ENCODE assay signal across 8 cellular contexts in the genomic region with DNA sequence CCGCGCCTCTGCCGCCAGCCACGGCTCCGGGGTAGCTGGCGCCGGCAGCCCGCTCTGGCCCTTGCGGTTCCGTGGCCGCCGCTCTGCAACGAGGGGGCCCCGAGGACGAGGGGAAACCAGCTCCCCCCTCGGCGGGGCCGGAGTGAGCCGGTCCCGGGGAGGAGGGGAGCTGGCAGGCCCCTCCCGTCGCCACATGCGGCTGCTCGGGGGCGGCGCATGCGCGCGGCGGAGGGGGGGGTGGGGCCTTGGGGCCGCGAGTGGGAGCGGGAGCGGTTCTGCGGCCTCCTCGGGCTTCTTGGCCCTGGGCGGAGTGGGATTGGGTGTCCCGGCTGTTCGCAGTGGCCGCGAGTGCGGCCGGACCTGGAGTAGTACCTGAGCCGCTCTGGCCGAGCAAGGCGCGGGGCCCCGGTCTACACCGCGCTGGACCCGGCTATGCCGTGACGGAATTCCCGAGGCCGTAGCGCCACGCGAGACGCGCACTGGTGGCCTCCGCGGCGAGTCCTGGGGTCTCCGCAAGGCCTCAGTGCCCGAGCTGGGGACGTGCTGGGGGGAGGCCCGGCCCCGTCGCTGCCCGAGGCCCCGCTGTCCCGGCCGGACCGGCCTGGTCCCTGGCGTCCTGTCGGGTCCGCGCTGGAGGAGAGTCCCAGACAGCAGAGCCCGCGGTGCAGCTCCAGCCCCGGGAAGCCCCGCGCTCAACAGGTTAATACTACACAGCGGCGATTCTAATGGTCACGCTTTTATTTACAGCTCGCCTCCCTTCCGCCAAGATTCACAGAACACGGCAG. TPM values are rescaled to one million over a fixed set of nuclear protein-coding genes. Genes with fewer than 3 reads are reported as not detected.
DNase-seq lines count a peak whose midpoint lies in the region; ATAC-seq and TF ChIP-seq lines count a peak whose summit lies in the region.

No MANE protein-coding gene starts in this region.

- H4K20me1 ChIP-seq in mammary epithelial cell (ENCODE audit: insufficient read depth, low read length) = no peaks in the 10 kb centered on the region

- CTCF ChIA-PET in mammary epithelial cell (lab: Charles Lee; ENCODE audit: low non-redundant PET) = interaction anchor here (0.7 kb wide), 1 partner anchor 1436 kb away, joined by 6 read pairs; no protein-coding TSS in a partner anchor

- no peaks in the 10 kb centered on the region for H3K36me3 ChIP-seq in mammary epithelial cell (ENCODE audit: insufficient read depth, low read length)

- ATAC-seq in HG02870 (IDR thresholded peaks at IDR 0.05; ENCODE audit: unreplicated experiment) = peak; percentile 52

- H3K4me2 ChIP-seq in mammary epithelial cell (ENCODE audit: insufficient read depth, low read depth, low read length) = peak overlapping the region; percentile 92

- H3K9me3 ChIP-seq in mammary epithelial cell (replicated peaks; ENCODE audit: insufficient read depth, low read length) = no peaks in the 10 kb centered on the region

- dilution Hi-C loops in mammary epithelial cell (cut with HindIII; ENCODE audit: low sequenced_read_pairs) = no loop called here

- intact Hi-C loops in mammary epithelial cell (cut with micrococcal nuclease) = loop anchor here (2.0 to 10.0 kb wide), 6 partner anchors 69 to 344 kb away; partner anchors contain the start of genes HTR5A and INSIG1

- 1% methylated on average over 25 of the region's 89 CpGs for WGBS in mammary epithelial cell (ENCODE audit: low coverage, missing lambda C conversion rate)

- BruUV-seq in mammary epithelial cell (replicated peaks; lab: Mats Ljungman, UMichigan) = TSS peak; percentile 69

- in situ Hi-C loops in mammary epithelial cell (cut with MboI; ENCODE audit: low sequenced_read_pairs in 2 of 2) = no loop called here

- peak overlapping the region; percentile 78 for H3K27ac ChIP-seq in mammary epithelial cell (ENCODE audit: insufficient read depth, low read depth, low read length)

- peaks cover 55% of the 10 kb centered on the region for H3K79me2 ChIP-seq in mammary epithelial cell (ENCODE audit: insufficient read depth, low read length)

- peak overlapping the region; percentile 100 for H2AFZ ChIP-seq in mammary epithelial cell (ENCODE audit: low read depth, low read length)

- no peaks in the 10 kb centered on the region for H3K27me3 ChIP-seq in mammary epithelial cell (ENCODE audit: insufficient read depth, low read length)

- H3K9ac ChIP-seq in mammary epithelial cell (ENCODE audit: insufficient read depth, low read length) = peak overlapping the region; percentile 51

- DNase-seq in SIG-M5 treated with dmso at 0.1 percent for 504 hours (lab: John Stamatoyannopoulos, UW; ENCODE audit: unreplicated experiment) (peak; percentile 69), SIG-M5 (lab: John Stamatoyannopoulos, UW) (no peak), NCI-H1930 (lab: John Stamatoyannopoulos, UW) (peak; percentile 53 to 88), mammary epithelial cell (peak; percentile 66), inferior parietal cortex (ENCODE audit: extremely low spot score) (peak; percentile 79), smooth muscle cell of the brain vasculature (ENCODE audit: low read depth, low spot score) (peak; percentile 39)

- H3K4me3 ChIP-seq in WI38 (ENCODE audit: low read depth, low read length) (peak overlapping the region; percentile 87), mammary epithelial cell (replicated peaks in 1 of 3; ENCODE audit: insufficient read depth in 1 of 3, low read depth in 2 of 3, low read length in 3 of 3) (peak overlapping the region; percentile 93 to 99 (median 93))

- TF ChIP-seq CTCF in WI38 (IDR thresholded peaks at IDR 0.05; ENCODE audit: low read depth, low read length) = no peak
- no peak for TF ChIP-seq CTCF in mammary epithelial cell (conservative IDR thresholded peaks at IDR 0.05 in 1 of 2, IDR thresholded peaks at IDR 0.05 in 1 of 2; ENCODE audit: extremely low read depth in 1 of 2, insufficient read depth in 1 of 2, low read depth in 1 of 2, low read length in 2 of 2)

- H3K4me1 ChIP-seq in mammary epithelial cell (ENCODE audit: insufficient read depth, low read length) = no peaks in the 10 kb centered on the region

RNA-seq across cellular contexts. Expression of gene PAXIP1, which starts 0.5 kb away (rescaled TPM):
- total RNA-seq in mammary epithelial cell = 10 to 100 TPM in 1 of 2 donors, 1 to 10 TPM in 1; 9.2 to 13.0 TPM
- 8.1 TPM for polyA plus RNA-seq in mammary epithelial cell
- polyA minus RNA-seq in mammary epithelial cell = 8.7 TPM
